ENCODE assay signal across 7 cellular contexts in the genomic region with DNA sequence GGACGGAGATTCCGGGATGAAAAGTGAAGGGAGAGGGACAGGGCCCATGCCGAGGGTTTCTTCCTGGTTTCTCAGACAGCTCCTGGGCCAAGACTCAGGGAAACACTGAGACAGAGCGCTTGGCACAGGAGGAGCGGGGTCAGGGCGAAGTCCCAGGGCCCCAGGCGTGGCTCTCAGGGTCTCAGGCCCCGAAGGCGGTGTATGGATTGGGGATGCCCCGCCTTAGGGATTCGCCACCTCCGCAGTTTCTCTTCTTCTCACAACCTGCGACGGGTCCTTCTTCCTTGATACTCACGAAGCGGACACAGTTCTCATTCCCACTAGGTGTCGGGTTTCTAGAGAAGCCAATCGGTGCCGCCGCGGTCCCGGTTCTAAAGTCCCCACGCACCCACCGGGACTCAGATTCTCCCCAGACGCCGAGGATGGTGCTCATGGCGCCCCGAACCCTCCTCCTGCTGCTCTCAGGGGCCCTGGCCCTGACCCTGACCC. TPM values are rescaled to one million over a fixed set of nuclear protein-coding genes. Genes with fewer than 3 reads are reported as not detected.
DNase-seq lines count a peak whose midpoint lies in the region; ATAC-seq lines count a peak whose summit lies in the region.

No MANE protein-coding gene starts in this region.

- no peaks in the 10 kb centered on the region for H3K9me3 Mint-ChIP-seq in T-cell

- peaks cover 7 to 19% (median 13%) of the 10 kb centered on the region in 3 donors for H3K4me1 Mint-ChIP-seq in T-cell

- peak in 31 of 34 experiments; percentile 20 to 75 (median 53) for DNase-seq in T-cell
- DNase-seq in cerebellar cortex (ENCODE audit: low spot score), result peak; percentile 33
- peak; percentile 56 for DNase-seq in left kidney (ENCODE audit: low read depth, low spot score)
- peak in 5 of 6 experiments; percentile 7 to 66 (median 32) for DNase-seq in stimulated activated naive CD4-positive, alpha-beta T cell (lab: John Stamatoyannopoulos, UW)

- H3K27me3 Mint-ChIP-seq in T-cell, result no peaks in the 10 kb centered on the region

- H3K36me3 Mint-ChIP-seq in T-cell, result peaks cover 35% of the 10 kb centered on the region

- CTCF ChIA-PET in T-cell (lab: Charles Lee), result interaction anchor here in 1 of 2 donors (0.7 kb wide), 1 partner anchor 42 kb away, joined by 3 read pairs; no protein-coding TSS in a partner anchor

- POLR2A ChIA-PET in T-cell (lab: Charles Lee), result interaction anchor here (0.6 to 0.7 kb wide), 3 partner anchors 10 to 164 kb away, joined by 3 to 4 read pairs (median 3); no protein-coding TSS in a partner anchor

- ATAC-seq in GM18520 (IDR thresholded peaks at IDR 0.05; ENCODE audit: unreplicated experiment) (peak; percentile 43), HG03025 (IDR thresholded peaks at IDR 0.05; ENCODE audit: low FRiP score, unreplicated experiment) (peak; percentile 30), T-cell (replicated peaks in 1 of 4) (peak; percentile 8 to 38 (median 24)), GM21737 (IDR thresholded peaks at IDR 0.05; ENCODE audit: unreplicated experiment) (no peak)

- H3K27ac Mint-ChIP-seq in T-cell, result peak overlapping the region; percentile 55 to 92

- peak overlapping the region; percentile 84 to 92 (median 88) for H3K4me3 Mint-ChIP-seq in T-cell

RNA-seq across cellular contexts. Expression of gene HLA-A, which starts 55.0 kb away (rescaled TPM):
- 1,000 to 10,000 TPM; 1,578 to 2,596 (median 2,172) TPM for total RNA-seq in T-cell

RNA-seq across cellular contexts. Expression of gene HLA-G, which starts 59.7 kb away (rescaled TPM):
- total RNA-seq in T-cell, result 1 to 10 TPM in 2 of 5 donors, under 1 TPM in 2, not detected in 1; 0.23 to 3.5 (median 0.86) TPM
